In the genomic region with DNA sequence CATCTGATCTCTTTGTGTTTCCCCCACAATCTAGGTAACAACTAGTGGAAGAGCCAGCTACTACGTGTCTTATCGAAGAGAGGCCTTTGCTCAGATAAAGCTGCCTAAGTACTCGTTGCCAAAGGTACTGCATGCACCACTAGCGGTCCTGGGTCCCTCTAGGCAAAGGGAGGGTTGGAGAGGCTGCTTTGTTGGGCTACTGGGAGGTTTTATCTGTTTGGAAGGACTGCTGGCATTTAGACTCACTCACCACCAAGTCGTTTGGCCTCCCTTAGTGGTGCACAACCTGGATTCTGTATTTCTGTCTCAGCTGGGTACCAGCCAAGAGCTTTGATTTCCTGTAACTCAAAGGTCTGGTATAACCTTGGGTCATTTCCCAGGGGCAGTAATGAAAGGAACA, we compare ENCODE assay signal across 25 cellular contexts.
"Had no signal": no experiment of that assay in that cellular context is flagged by ENCODE, and none has a peak within 500 bp of the region (broad histone marks: within the 10 kb centered on the region; RNA-seq: fewer than 3 reads in every experiment).

No MANE protein-coding gene starts in this region.

- H3K4me2 ChIP-seq: hepatocyte had no signal

- H3K27me3 ChIP-seq: hepatocyte, suprapubic skin, tibial artery, upper lobe of right lung had no signal

- H2AFZ ChIP-seq: hepatocyte, parathyroid adenoma had no signal

- H3K79me2 ChIP-seq: hepatocyte, parathyroid adenoma had no signal

- H3K27ac ChIP-seq: hepatocyte, parathyroid adenoma, psoas muscle, skin epidermis, suprapubic skin, thoracic aorta, tibial artery, upper lobe of right lung had no signal

- H3K36me3 ChIP-seq: suprapubic skin, thoracic aorta, tibial artery, upper lobe of right lung had no signal

- H3K27me3 Mint-ChIP-seq: naive B cell; stimulated activated naive CD8-positive, alpha-beta T cell treated with anti-CD3 and anti-CD28 coated beads, Interleukin-15, Interleukin-2, amounts not matched to agents 100 ng/mL and 50 ng/mL, for 24 hours had no signal

- H3K27ac Mint-ChIP-seq: mesothelial cell of epicardium; naive B cell; natural killer cell; nephron progenitor cell; stimulated activated effector memory CD8-positive, alpha-beta T cell treated with anti-CD3 and anti-CD28 coated beads, Interleukin-12 subunit alpha, Interleukin-12 subunit beta, amount 100 ng/mL, for 72 hours; stimulated activated naive CD8-positive, alpha-beta T cell treated with anti-CD3 and anti-CD28 coated beads, Interleukin-15, Interleukin-2, amounts not matched to agents 100 ng/mL and 50 ng/mL, for 24 hours had no signal

- H3K4me3 ChIP-seq: hepatocyte, lung, psoas muscle, skin epidermis, suprapubic skin, thoracic aorta, tibial artery, upper lobe of right lung had no signal

- H3K4me3 Mint-ChIP-seq: mesothelial cell of epicardium; naive B cell; natural killer cell; nephron progenitor cell; stimulated activated effector memory CD8-positive, alpha-beta T cell treated with anti-CD3 and anti-CD28 coated beads, Interleukin-12 subunit alpha, Interleukin-12 subunit beta, amount 100 ng/mL, for 72 hours; stimulated activated naive CD8-positive, alpha-beta T cell treated with anti-CD3 and anti-CD28 coated beads, Interleukin-15, Interleukin-2, amounts not matched to agents 100 ng/mL and 50 ng/mL, for 24 hours had no signal

- H3K4me1 Mint-ChIP-seq: mesothelial cell of epicardium; naive B cell; natural killer cell; stimulated activated effector memory CD8-positive, alpha-beta T cell treated with anti-CD3 and anti-CD28 coated beads, Interleukin-12 subunit alpha, Interleukin-12 subunit beta, amount 100 ng/mL, for 72 hours had no signal

- ATAC-seq: left lobe of liver; natural killer cell; psoas muscle; sciatic nerve; stimulated activated effector memory CD8-positive, alpha-beta T cell treated with anti-CD3 and anti-CD28 coated beads, Interleukin-12 subunit alpha, Interleukin-12 subunit beta, amount 100 ng/mL, for 72 hours; upper lobe of right lung had no signal

- H3K9ac ChIP-seq: parathyroid adenoma had no signal

- H3K4me1 ChIP-seq: parathyroid adenoma, psoas muscle, suprapubic skin, tibial artery, upper lobe of right lung had no signal

- H3K36me3 Mint-ChIP-seq: mesothelial cell of epicardium; naive B cell; natural killer cell; stimulated activated effector memory CD8-positive, alpha-beta T cell treated with anti-CD3 and anti-CD28 coated beads, Interleukin-12 subunit alpha, Interleukin-12 subunit beta, amount 100 ng/mL, for 72 hours had no signal

- DNase-seq: head of caudate nucleus; islet precursor cell; mesendoderm; naive B cell; natural killer cell; nephron progenitor cell; nucleus accumbens; psoas muscle; right cardiac atrium; stimulated activated CD4-positive, alpha-beta T cell treated with anti-CD3 and anti-CD28 coated beads, Interleukin-4, amount 100 ng/mL, for 24 hours; stimulated activated naive CD4-positive, alpha-beta T cell; tibial artery; trophoblast cell; upper lobe of right lung had no signal

- H3K9me3 Mint-ChIP-seq: mesothelial cell of epicardium, nephron progenitor cell had no signal

- H3K9me3 ChIP-seq: psoas muscle, suprapubic skin, thoracic aorta, tibial artery, upper lobe of right lung had no signal
